In the genomic region with DNA sequence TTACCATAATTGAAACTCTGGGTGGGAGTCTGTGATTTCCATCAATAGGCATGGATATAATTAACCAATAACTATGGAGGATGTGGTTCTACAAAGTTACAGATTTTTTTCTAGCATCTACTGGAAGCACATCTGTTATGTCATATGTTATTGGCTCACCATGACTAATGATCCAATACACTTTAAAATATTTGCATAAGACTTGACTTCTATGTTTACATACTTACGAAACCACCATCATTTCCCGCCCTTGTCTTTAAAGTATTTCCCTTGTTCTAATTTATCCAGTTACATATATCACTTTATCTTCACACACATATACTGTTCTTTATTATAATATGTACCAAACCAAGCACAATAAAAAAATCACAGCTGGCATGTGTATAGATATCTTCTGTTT, we compare ENCODE assay signal across 18 cellular contexts.
DNase-seq lines count a peak whose midpoint lies in the region; ATAC-seq and TF ChIP-seq lines count a peak whose summit lies in the region.
"Had no signal": no experiment of that assay in that cellular context is flagged by ENCODE, and none has a peak within 500 bp of the region (broad histone marks: within the 10 kb centered on the region; RNA-seq: fewer than 3 reads in every experiment).

No MANE protein-coding gene starts in this region.

- H3K27ac ChIP-seq in IMR-90 (ENCODE audit: insufficient read depth, low read length) (no peak overlapping the region), mammary epithelial cell (ENCODE audit: insufficient read depth, low read depth, low read length) (no peak overlapping the region), mesenchymal stem cell (ENCODE audit: low read length, poor library complexity, severe bottlenecking) (no peak overlapping the region)
- H3K27ac ChIP-seq: left lung, ovary had no signal

- H2BK12ac ChIP-seq in mesenchymal stem cell (ENCODE audit: low read length in 2 of 2): no peak overlapping the region

- no peak overlapping the region for H2BK5ac ChIP-seq in IMR-90 (ENCODE audit: low read depth, low read length, poor library complexity, severe bottlenecking)
- H2BK5ac ChIP-seq in mesenchymal stem cell (ENCODE audit: low read depth, low read length, poor library complexity, severe bottlenecking): no peak overlapping the region

- H4K91ac ChIP-seq in IMR-90 (ENCODE audit: insufficient read depth, low read depth, low read length) (no peak overlapping the region), mesenchymal stem cell (ENCODE audit: low read length) (no peak overlapping the region)

- H3K36me3 ChIP-seq in IMR-90 (ENCODE audit: control insufficient read depth, insufficient read depth, low read length) (no peaks in the 10 kb centered on the region), mammary epithelial cell (ENCODE audit: insufficient read depth, low read length) (no peaks in the 10 kb centered on the region), mesenchymal stem cell (ENCODE audit: control insufficient read depth in 1 of 2, insufficient read depth in 2 of 2, low read depth in 1 of 2, low read length in 2 of 2) (peaks cover 0 to 3% of the 10 kb centered on the region in 2 experiments)
- H3K36me3 ChIP-seq: left lung, ovary had no signal

- ATAC-seq in IMR-90 (ENCODE audit: low read depth): peak; percentile 40; the same call in 1 of the 2 replicates
- no peak for ATAC-seq in HG03159 (IDR thresholded peaks at IDR 0.05; ENCODE audit: unreplicated experiment)
- ATAC-seq: left lung, Right ventricle myocardium inferior had no signal

- no peaks in the 10 kb centered on the region for H3K9me1 ChIP-seq in IMR-90 (ENCODE audit: insufficient read depth, low read length)

- H2AK5ac ChIP-seq in IMR-90 (ENCODE audit: low read depth, low read length) (no peak overlapping the region), mesenchymal stem cell (ENCODE audit: low read length, severe bottlenecking) (no peak overlapping the region)

- H3K27me3 ChIP-seq in IMR-90 (ENCODE audit: control insufficient read depth, insufficient read depth, low read length) (no peaks in the 10 kb centered on the region), mammary epithelial cell (ENCODE audit: insufficient read depth, low read length) (no peaks in the 10 kb centered on the region), mesenchymal stem cell (ENCODE audit: control insufficient read depth in 1 of 2, insufficient read depth in 1 of 2, low read length in 2 of 2) (no peaks in the 10 kb centered on the region)
- H3K27me3 ChIP-seq: left lung, ovary had no signal

- TF ChIP-seq RAD21 in IMR-90 (IDR thresholded peaks at IDR 0.05; ENCODE audit: low read length): no peak

- H3K4me1 ChIP-seq in IMR-90 (ENCODE audit: control insufficient read depth, insufficient read depth, low read length) (no peaks in the 10 kb centered on the region), mammary epithelial cell (ENCODE audit: insufficient read depth, low read length) (no peaks in the 10 kb centered on the region), mesenchymal stem cell (ENCODE audit: control insufficient read depth, insufficient read depth, low read depth, low read length) (no peaks in the 10 kb centered on the region)
- H3K4me1 ChIP-seq: left lung had no signal

- H3K4me3 ChIP-seq in IMR-90 (ENCODE audit: insufficient read depth, low read depth, low read length) (no peak overlapping the region), mammary epithelial cell (replicated peaks in 1 of 3; ENCODE audit: insufficient read depth in 1 of 3, low read depth in 2 of 3, low read length in 3 of 3) (no peak overlapping the region), mesenchymal stem cell (ENCODE audit: insufficient read depth in 1 of 2, low read depth in 1 of 2, low read length in 2 of 2) (no peak overlapping the region)
- H3K4me3 ChIP-seq: left lung, ovary had no signal

- no peak overlapping the region for H2BK20ac ChIP-seq in IMR-90 (ENCODE audit: low read depth, low read length)

- H3K27ac Mint-ChIP-seq in CD14-positive monocyte: no peak overlapping the region
- H3K27ac Mint-ChIP-seq: activated CD4-positive, alpha-beta T cell treated with anti-CD3 and anti-CD28 coated beads, Interleukin-2, amount 10 ng/mL, durations not matched to agents 7 days and 5 days; endodermal cell had no signal

- TF ChIP-seq CTCF in IMR-90 (conservative IDR thresholded peaks at IDR 0.05; ENCODE audit: low read depth, low read length) (no peak), mammary epithelial cell (conservative IDR thresholded peaks at IDR 0.05 in 1 of 2, IDR thresholded peaks at IDR 0.05 in 1 of 2; ENCODE audit: extremely low read depth in 1 of 2, insufficient read depth in 1 of 2, low read depth in 1 of 2, low read length in 2 of 2) (no peak), CD14-positive monocyte (IDR thresholded peaks at IDR 0.05) (no peak)

- no peak overlapping the region for H3K56ac ChIP-seq in IMR-90 (ENCODE audit: extremely low read depth, insufficient read depth, low read length)

- no peaks in the 10 kb centered on the region for H3K36me3 Mint-ChIP-seq in CD14-positive monocyte

- CTCF ChIA-PET in IMR-90 (lab: Yijun Ruan, JAX) (no interaction called here), mammary epithelial cell (lab: Charles Lee; ENCODE audit: low non-redundant PET) (no interaction called here)

- H3K4ac ChIP-seq in IMR-90 (ENCODE audit: low read depth, low read length) (no peak overlapping the region), mesenchymal stem cell (ENCODE audit: low read depth in 1 of 2, low read length in 2 of 2) (no peak overlapping the region)

- H3K79me2 ChIP-seq in mammary epithelial cell (ENCODE audit: insufficient read depth, low read length): no peaks in the 10 kb centered on the region

- dilution Hi-C loops in IMR-90 (cut with HindIII; ENCODE audit: low sequenced_read_pairs, unreplicated experiment) (no loop called here), mammary epithelial cell (cut with HindIII; ENCODE audit: low sequenced_read_pairs) (no loop called here)

- in situ Hi-C loops in IMR-90 (cut with MboI; ENCODE audit: low sequenced_read_pairs): no loop called here
- in situ Hi-C loops in mammary epithelial cell (cut with MboI; ENCODE audit: low sequenced_read_pairs in 2 of 2): no loop called here

- no peak overlapping the region for H4K5ac ChIP-seq in IMR-90 (ENCODE audit: low read depth, low read length)

- DNase-seq in EH (ENCODE audit: low read depth): peak; percentile 63
- peak; percentile 81 for DNase-seq in IMR-90
- DNase-seq in mammary epithelial cell: peak; percentile 8
- peak; percentile 52 for DNase-seq in mesenchymal stem cell
- DNase-seq in GOT3 (lab: John Stamatoyannopoulos, UW): no peak
- DNase-seq in pons (ENCODE audit: low spot score): no peak
- no peak for DNase-seq in CD14-positive monocyte (ENCODE audit: low spot score)
- DNase-seq: activated CD4-positive, alpha-beta T cell treated with anti-CD3 and anti-CD28 coated beads, Interleukin-2, amount 10 ng/mL, durations not matched to agents 7 days and 5 days; activated naive CD4-positive, alpha-beta T cell; anterior cingulate cortex; endodermal cell; left lung; NCI-H1930; NCI-H446 treated with DMSO at 0.1 percent for 48 hours; ovary; stimulated activated CD4-positive, alpha-beta T cell treated with anti-CD3 and anti-CD28 coated beads, Interleukin-2, amount 100 ng/mL, for 48 hours had no signal

- no peak overlapping the region for H3K9ac ChIP-seq in IMR-90 (ENCODE audit: low read depth, low read length)
- H3K9ac ChIP-seq in mammary epithelial cell (ENCODE audit: insufficient read depth, low read length): no peak overlapping the region
- no peak overlapping the region for H3K9ac ChIP-seq in mesenchymal stem cell (ENCODE audit: low read length)

- H3K9me3 ChIP-seq in IMR-90 (ENCODE audit: control insufficient read depth, insufficient read depth, low read length) (peaks cover 8% of the 10 kb centered on the region), mammary epithelial cell (replicated peaks; ENCODE audit: insufficient read depth, low read length) (peaks cover 8% of the 10 kb centered on the region), mesenchymal stem cell (ENCODE audit: control insufficient read depth, low read length) (peaks cover 8% of the 10 kb centered on the region)
- H3K9me3 ChIP-seq: ovary had no signal

- intact Hi-C loops in IMR-90 (cut with micrococcal nuclease): no loop called here
- intact Hi-C loops in mammary epithelial cell (cut with micrococcal nuclease): no loop called here
- intact Hi-C loops in CD14-positive monocyte (cut with micrococcal nuclease): no loop called here

- H2BK15ac ChIP-seq in IMR-90 (ENCODE audit: low read depth, low read length) (no peak overlapping the region), mesenchymal stem cell (ENCODE audit: low read depth, poor library complexity, severe bottlenecking) (no peak overlapping the region)

- H2BK120ac ChIP-seq in IMR-90 (ENCODE audit: low read depth, low read length): no peak overlapping the region
- H2BK120ac ChIP-seq in mesenchymal stem cell (ENCODE audit: low read depth, low read length): no peak overlapping the region

- no peak for TF ChIP-seq POLR2A in IMR-90 (IDR thresholded peaks at IDR 0.05; ENCODE audit: low read depth, low read length)

- H3K23ac ChIP-seq in IMR-90 (ENCODE audit: low read depth, low read length) (no peak overlapping the region), mesenchymal stem cell (ENCODE audit: low read length in 2 of 2) (no peak overlapping the region)

- H4K20me1 ChIP-seq in IMR-90 (ENCODE audit: insufficient read depth, low read length): no peaks in the 10 kb centered on the region
- no peaks in the 10 kb centered on the region for H4K20me1 ChIP-seq in mammary epithelial cell (ENCODE audit: insufficient read depth, low read length)

- POLR2A ChIA-PET in IMR-90 (lab: Charles Lee; ENCODE audit: unreplicated experiment): no interaction called here

- peaks cover 0 to 2% (median 0%) of the 10 kb centered on the region in 3 donors for H3K27me3 Mint-ChIP-seq in CD14-positive monocyte (ENCODE audit: low read depth in 3 of 3)
- H3K27me3 Mint-ChIP-seq: activated CD4-positive, alpha-beta T cell treated with anti-CD3 and anti-CD28 coated beads, Interleukin-2, amount 10 ng/mL, durations not matched to agents 7 days and 5 days had no signal

- peaks cover 3 to 16% (median 11%) of the 10 kb centered on the region in 7 donors for H3K9me3 Mint-ChIP-seq in CD14-positive monocyte

- H3K4me1 Mint-ChIP-seq in CD14-positive monocyte: no peaks in the 10 kb centered on the region
- H3K4me1 Mint-ChIP-seq: endodermal cell had no signal

- H3K4me3 Mint-ChIP-seq in CD14-positive monocyte: no peak overlapping the region
- H3K4me3 Mint-ChIP-seq: activated CD4-positive, alpha-beta T cell treated with anti-CD3 and anti-CD28 coated beads, Interleukin-2, amount 10 ng/mL, durations not matched to agents 7 days and 5 days; endodermal cell had no signal

- H3K18ac ChIP-seq in IMR-90 (ENCODE audit: low read depth, low read length) (no peak overlapping the region), mesenchymal stem cell (ENCODE audit: low read depth in 1 of 2, low read length in 2 of 2) (no peak overlapping the region)

- no peak overlapping the region for H3K4me2 ChIP-seq in IMR-90 (ENCODE audit: low read depth, low read length)
- no peak overlapping the region for H3K4me2 ChIP-seq in mammary epithelial cell (ENCODE audit: insufficient read depth, low read depth, low read length)
- no peak overlapping the region for H3K4me2 ChIP-seq in mesenchymal stem cell (ENCODE audit: low read length, poor library complexity, severe bottlenecking)

- WGBS in IMR-90 (ENCODE audit: extremely low coverage in 2 of 2, insufficient read length in 1 of 2), 2 experiments: no CpG with 5 or more reads among the region's 2 CpGs
- WGBS in mammary epithelial cell (ENCODE audit: low coverage, missing lambda C conversion rate): 79% methylated on average over 2 of the region's 2 CpGs
- WGBS in mesenchymal stem cell: 30% methylated on average over 2 of the region's 2 CpGs

- no peak overlapping the region for H2AK9ac ChIP-seq in IMR-90 (replicated peaks; ENCODE audit: low read depth, low read length, poor library complexity)

- H4K8ac ChIP-seq in IMR-90 (ENCODE audit: low read depth in 2 of 2, low read length in 2 of 2) (no peak overlapping the region), mesenchymal stem cell (ENCODE audit: low read length) (no peak overlapping the region)

- H3K14ac ChIP-seq in IMR-90 (replicated peaks; ENCODE audit: low read depth, low read length) (no peak overlapping the region), mesenchymal stem cell (ENCODE audit: low read length in 2 of 2) (no peak overlapping the region)

- no TSS peak for BruUV-seq in IMR-90 (replicated peaks; lab: Mats Ljungman, UMichigan)
- no TSS peak for BruUV-seq in mammary epithelial cell (replicated peaks; lab: Mats Ljungman, UMichigan)

- H2AFZ ChIP-seq in IMR-90 (replicated peaks; ENCODE audit: low read length, poor library complexity) (no peak overlapping the region), mammary epithelial cell (ENCODE audit: low read depth, low read length) (no peak overlapping the region), mesenchymal stem cell (ENCODE audit: low read depth, low read length) (no peak overlapping the region)

- H3K79me1 ChIP-seq in IMR-90 (ENCODE audit: low read depth in 1 of 2, low read length in 2 of 2): no peaks in the 10 kb centered on the region
- no peaks in the 10 kb centered on the region for H3K79me1 ChIP-seq in mesenchymal stem cell (replicated peaks; ENCODE audit: low read length, poor library complexity, severe bottlenecking)

Comparison
In these comparisons a context has a peak if more than half of its experiments do, and no peak if none do; other contexts are left out.
1. DNase-seq: peak in EH (single experiment), IMR-90 (single experiment), mammary epithelial cell (single experiment) and mesenchymal stem cell (single experiment); none in GOT3 (single experiment), pons (single experiment) and CD14-positive monocyte (single experiment).